In genomic region chr22:46587067-46587471, GRCh38 we compare ENCODE assay signal across 9 cellular contexts. TPM values are rescaled to one million over a fixed set of nuclear protein-coding genes. Genes with fewer than 3 reads are reported as not detected.
DNase-seq lines count a peak whose midpoint lies in the region; ATAC-seq, FAIRE-seq and TF ChIP-seq lines count a peak whose summit lies in the region.
"Had no signal": no experiment of that assay in that cellular context is flagged by ENCODE, and none has a peak within 500 bp of the region (broad histone marks: within the 10 kb centered on the region; RNA-seq: fewer than 3 reads in every experiment).

No MANE protein-coding gene starts in this region.

- no peak for FAIRE-seq in frontal cortex (lab: Jason Lieb, UNC)

- H3K36me3 ChIP-seq in CD8-positive, alpha-beta T cell (ENCODE audit: insufficient read depth, low read length): no peaks in the 10 kb centered on the region
- H3K36me3 ChIP-seq in esophagus squamous epithelium: no peaks in the 10 kb centered on the region

- in situ Hi-C loops in G401 (cut with HindIII; ENCODE audit: low sequenced_read_pairs): no loop called here

- no peaks in the 10 kb centered on the region for H3K9me3 Mint-ChIP-seq in CD8-positive, alpha-beta T cell

- intact Hi-C loops in CD8-positive, alpha-beta T cell (cut with DNase I, micrococcal nuclease): no loop called here
- intact Hi-C loops in esophagus squamous epithelium (cut with DNase I): no loop called here
- intact Hi-C loops in head of caudate nucleus (cut with DNase I): loop anchor here (10.0 kb wide), 1 partner anchor 148 kb away; the partner anchor contains the start of gene CERK

- no peaks in the 10 kb centered on the region for H3K27me3 Mint-ChIP-seq in CD8-positive, alpha-beta T cell (ENCODE audit: low read depth)

- no peaks in the 10 kb centered on the region for H3K27me3 ChIP-seq in CD8-positive, alpha-beta T cell (ENCODE audit: insufficient read depth, low read length)
- H3K27me3 ChIP-seq in esophagus squamous epithelium: no peaks in the 10 kb centered on the region

- peak overlapping the region; percentile 62 for H3K27ac Mint-ChIP-seq in CD8-positive, alpha-beta T cell

- H3K4me1 Mint-ChIP-seq in CD8-positive, alpha-beta T cell (ENCODE audit: low read depth): peaks cover 14% of the 10 kb centered on the region

- POLR2A ChIA-PET in CD8-positive, alpha-beta T cell (lab: Charles Lee): no interaction called here

- H3K36me3 Mint-ChIP-seq in CD8-positive, alpha-beta T cell: no peaks in the 10 kb centered on the region

- CTCF ChIA-PET in CD8-positive, alpha-beta T cell (lab: Charles Lee): no interaction called here

- peak overlapping the region; percentile 65 for H3K4me3 Mint-ChIP-seq in CD8-positive, alpha-beta T cell

- 46 to 51% methylated on average over 6 of the region's 9 CpGs for WGBS in esophagus squamous epithelium, 2 donors

- no peak overlapping the region for H3K4me3 ChIP-seq in CD8-positive, alpha-beta T cell (ENCODE audit: low read depth, low read length)
- peak overlapping the region in 1 of 4 donors; percentile 33 for H3K4me3 ChIP-seq in esophagus squamous epithelium

- TF ChIP-seq POLR2A in esophagus squamous epithelium (IDR thresholded peaks at IDR 0.05): no peak

- DNase-seq in CD8-positive, alpha-beta T cell: peak in 1 of 7 experiments; percentile 15
- no peak for DNase-seq in esophagus squamous epithelium (lab: John Stamatoyannopoulos, UW)
- DNase-seq in activated gamma-delta T cell treated with Interleukin-2 at 50 U/mL for 16 hours: no peak
- no peak for DNase-seq in frontal cortex (ENCODE audit: low spot score in 2 of 2)
- no peak for DNase-seq in head of caudate nucleus
- no peak for DNase-seq in G401 (ENCODE audit: low spot score)
- DNase-seq: NCI-H82 had no signal

- H3K9me3 ChIP-seq in CD8-positive, alpha-beta T cell (ENCODE audit: low read length): no peaks in the 10 kb centered on the region
- H3K9me3 ChIP-seq in esophagus squamous epithelium: no peaks in the 10 kb centered on the region

- H3K4me1 ChIP-seq in CD8-positive, alpha-beta T cell (ENCODE audit: insufficient read depth, low read length): peaks cover 14% of the 10 kb centered on the region
- peaks cover 26 to 94% (median 40%) of the 10 kb centered on the region in 3 donors for H3K4me1 ChIP-seq in esophagus squamous epithelium

- H3K27ac ChIP-seq in CD8-positive, alpha-beta T cell (ENCODE audit: low read depth, low read length): no peak overlapping the region
- peak overlapping the region in 3 of 4 donors; percentile 31 to 47 (median 44) for H3K27ac ChIP-seq in esophagus squamous epithelium

- peak; percentile 32 for ATAC-seq in CD8-positive, alpha-beta T cell
- ATAC-seq in GM19351 (IDR thresholded peaks at IDR 0.05; ENCODE audit: unreplicated experiment): peak; percentile 60
- ATAC-seq in HG03460 (IDR thresholded peaks at IDR 0.05; ENCODE audit: unreplicated experiment): peak; percentile 47

- no peak for TF ChIP-seq CTCF in CD8-positive, alpha-beta T cell (IDR thresholded peaks at IDR 0.05)
- no peak for TF ChIP-seq CTCF in esophagus squamous epithelium (IDR thresholded peaks at IDR 0.05)

RNA-seq across cellular contexts. Expression of gene GRAMD4, which starts 33.1 kb away (rescaled TPM):
- total RNA-seq in CD8-positive, alpha-beta T cell: 1 to 10 TPM; 8.4 to 8.7 TPM
- total RNA-seq in esophagus squamous epithelium (100 to 1,000 TPM in 1 of 4 donors, 10 to 100 TPM in 3; 27.0 to 122 (median 33.3) TPM), frontal cortex (49.7 TPM)
- total RNA-seq in G401 (2014; rRNA removed; shearing (Covaris generic)): 23.5 and 45.4 TPM in 2 replicates

RNA-seq across cellular contexts. Expression of gene CELSR1, which starts 49.6 kb away (rescaled TPM):
- 1 to 10 TPM in 1 of 2 experiments, under 1 TPM in 1; 0.92 to 1.0 TPM for total RNA-seq in CD8-positive, alpha-beta T cell
- total RNA-seq in esophagus squamous epithelium (10 to 100 TPM; 38.7 to 50.6 (median 43.7) TPM), frontal cortex (2.0 TPM)
- total RNA-seq in G401 (2014; rRNA removed; shearing (Covaris generic)): 5.5 and 10.1 TPM in 2 replicates
